ENCODE assay signal across 27 cellular contexts in genomic region chr15:65676123-65676522, GRCh38.
"Had no signal": no experiment of that assay in that cellular context is flagged by ENCODE, and none has a peak within 500 bp of the region (broad histone marks: within the 10 kb centered on the region; RNA-seq: fewer than 3 reads in every experiment).

No MANE protein-coding gene starts in this region.

- H3K9me3 ChIP-seq: body of pancreas, esophagus squamous epithelium had no signal

- H3K9me3 Mint-ChIP-seq: activated CD4-positive, alpha-beta memory T cell treated with anti-CD3 and anti-CD28 coated beads for 36 hours; activated CD4-positive, alpha-beta T cell treated with anti-CD3 and anti-CD28 coated beads, Interleukin-2, amount 10 ng/mL, durations not matched to agents 24 days and 14 days; activated naive CD4-positive, alpha-beta T cell treated with anti-CD3 and anti-CD28 coated beads, Interleukin-2, amount 10 ng/mL, durations not matched to agents 7 days and 5 days; activated naive CD4-positive, alpha-beta T cell treated with anti-CD3 and anti-CD28 coated beads, Interleukin-2, amount 50 U/mL, for 72 hours; activated naive CD8-positive, alpha-beta T cell treated with anti-CD3 and anti-CD28 coated beads, Interleukin-2, amount 10 ng/mL, durations not matched to agents 7 days and 5 days; T-helper 2 cell treated with Interferon-gamma antibody and Interleukin-4, amounts not matched to agents 5 μg/mL and 100 μg/mL, for 36 hours had no signal

- ATAC-seq: activated CD4-positive, alpha-beta T cell treated with anti-CD3 and anti-CD28 coated beads for 36 hours; activated CD8-positive, alpha-beta memory T cell treated with anti-CD3 and anti-CD28 coated beads, Interleukin-2, amount 10 ng/mL, durations not matched to agents 7 days and 5 days; activated CD8-positive, alpha-beta T cell treated with anti-CD3 and anti-CD28 coated beads, Interleukin-2, amount 10 ng/mL, durations not matched to agents 7 days and 5 days; activated naive CD4-positive, alpha-beta T cell treated with anti-CD3 and anti-CD28 coated beads, Interleukin-2, amount 50 U/mL, for 72 hours; body of pancreas; T-helper 17 cell had no signal

- H3K27ac Mint-ChIP-seq: activated CD4-positive, alpha-beta memory T cell treated with anti-CD3 and anti-CD28 coated beads for 36 hours; activated CD4-positive, alpha-beta T cell treated with anti-CD3 and anti-CD28 coated beads for 36 hours; activated CD4-positive, alpha-beta T cell treated with anti-CD3 and anti-CD28 coated beads, Interleukin-2, amount 10 ng/mL, durations not matched to agents 24 days and 14 days; activated CD8-positive, alpha-beta memory T cell treated with anti-CD3 and anti-CD28 coated beads, Interleukin-2, amount 10 ng/mL, durations not matched to agents 7 days and 5 days; activated CD8-positive, alpha-beta T cell treated with anti-CD3 and anti-CD28 coated beads, Interleukin-2, amount 10 ng/mL, durations not matched to agents 7 days and 5 days; activated naive CD4-positive, alpha-beta T cell treated with anti-CD3 and anti-CD28 coated beads, Interleukin-2, amount 10 ng/mL, durations not matched to agents 7 days and 5 days; activated naive CD8-positive, alpha-beta T cell treated with anti-CD3 and anti-CD28 coated beads, Interleukin-2, amount 10 ng/mL, durations not matched to agents 7 days and 5 days; T-helper 17 cell; T-helper 2 cell treated with Interferon-gamma antibody and Interleukin-4, amounts not matched to agents 5 μg/mL and 100 μg/mL, for 36 hours had no signal

- H3K4me3 ChIP-seq: body of pancreas, esophagus squamous epithelium had no signal

- H3K27ac ChIP-seq: body of pancreas, epithelial cell of prostate, esophagus squamous epithelium had no signal

- H3K27me3 Mint-ChIP-seq: activated CD4-positive, alpha-beta memory T cell treated with anti-CD3 and anti-CD28 coated beads for 36 hours; activated CD4-positive, alpha-beta T cell treated with anti-CD3 and anti-CD28 coated beads for 36 hours; activated CD4-positive, alpha-beta T cell treated with anti-CD3 and anti-CD28 coated beads, Interleukin-2, amount 10 ng/mL, durations not matched to agents 24 days and 14 days; activated CD8-positive, alpha-beta memory T cell treated with anti-CD3 and anti-CD28 coated beads, Interleukin-2, amount 10 ng/mL, durations not matched to agents 7 days and 5 days; activated naive CD4-positive, alpha-beta T cell treated with anti-CD3 and anti-CD28 coated beads, Interleukin-2, amount 10 ng/mL, durations not matched to agents 7 days and 5 days; activated naive CD8-positive, alpha-beta T cell treated with anti-CD3 and anti-CD28 coated beads, Interleukin-2, amount 10 ng/mL, durations not matched to agents 7 days and 5 days; T-helper 17 cell had no signal

- H3K27me3 ChIP-seq: body of pancreas, esophagus squamous epithelium had no signal

- H3K4me1 Mint-ChIP-seq: activated CD8-positive, alpha-beta memory T cell treated with anti-CD3 and anti-CD28 coated beads, Interleukin-2, amount 10 ng/mL, durations not matched to agents 7 days and 5 days; activated naive CD4-positive, alpha-beta T cell treated with anti-CD3 and anti-CD28 coated beads, Interleukin-2, amount 10 ng/mL, durations not matched to agents 7 days and 5 days; activated naive CD8-positive, alpha-beta T cell treated with anti-CD3 and anti-CD28 coated beads, Interleukin-2, amount 10 ng/mL, durations not matched to agents 7 days and 5 days had no signal

- DNase-seq: activated CD4-positive, alpha-beta memory T cell treated with anti-CD3 and anti-CD28 coated beads for 36 hours; activated CD4-positive, alpha-beta T cell treated with anti-CD3 and anti-CD28 coated beads for 36 hours; activated CD4-positive, alpha-beta T cell treated with anti-CD3 and anti-CD28 coated beads, Interleukin-2, amount 10 ng/mL, durations not matched to agents 24 days and 14 days; activated CD4-positive, CD25-positive, alpha-beta regulatory T cell; activated CD4-positive, CD25-positive, alpha-beta regulatory T cell treated with anti-CD3 and anti-CD28 coated beads, Interleukin-2, amount 50 U/mL, for 72 hours; activated CD8-positive, alpha-beta memory T cell treated with anti-CD3 and anti-CD28 coated beads, Interleukin-2, amount 10 ng/mL, durations not matched to agents 7 days and 5 days; activated CD8-positive, alpha-beta memory T cell treated with anti-CD3 and anti-CD28 coated beads, Interleukin-2, amount 50 U/mL, for 4 hours; activated CD8-positive, alpha-beta T cell treated with anti-CD3 and anti-CD28 coated beads, Interleukin-2, amount 10 ng/mL, durations not matched to agents 7 days and 5 days; activated gamma-delta T cell; activated naive CD4-positive, alpha-beta T cell; activated naive CD4-positive, alpha-beta T cell treated with anti-CD3 and anti-CD28 coated beads, Interleukin-2, amount 10 ng/mL, durations not matched to agents 7 days and 5 days; activated naive CD8-positive, alpha-beta T cell treated with anti-CD3 and anti-CD28 coated beads, Interleukin-2, amount 10 ng/mL, durations not matched to agents 7 days and 5 days; activated T-cell treated with anti-CD3 and anti-CD28 coated beads, Interleukin-2, amount 50 U/mL, for 48 hours; body of pancreas; caudate nucleus; cortex of kidney; dermis blood vessel endothelial cell; effector CD8-positive, alpha-beta T cell; esophagus squamous epithelium; foreskin melanocyte; head of caudate nucleus; T-helper 1 cell; T-helper 17 cell; T1000 had no signal

- H3K4me1 ChIP-seq: body of pancreas, esophagus squamous epithelium had no signal

- H3K4me3 Mint-ChIP-seq: activated CD4-positive, alpha-beta memory T cell treated with anti-CD3 and anti-CD28 coated beads for 36 hours; activated CD4-positive, alpha-beta T cell treated with anti-CD3 and anti-CD28 coated beads for 36 hours; activated CD4-positive, alpha-beta T cell treated with anti-CD3 and anti-CD28 coated beads, Interleukin-2, amount 10 ng/mL, durations not matched to agents 24 days and 14 days; activated CD8-positive, alpha-beta memory T cell treated with anti-CD3 and anti-CD28 coated beads, Interleukin-2, amount 10 ng/mL, durations not matched to agents 7 days and 5 days; activated CD8-positive, alpha-beta T cell treated with anti-CD3 and anti-CD28 coated beads, Interleukin-2, amount 10 ng/mL, durations not matched to agents 7 days and 5 days; activated naive CD4-positive, alpha-beta T cell treated with anti-CD3 and anti-CD28 coated beads, Interleukin-2, amount 10 ng/mL, durations not matched to agents 7 days and 5 days; activated naive CD8-positive, alpha-beta T cell treated with anti-CD3 and anti-CD28 coated beads, Interleukin-2, amount 10 ng/mL, durations not matched to agents 7 days and 5 days; T-helper 17 cell; T-helper 2 cell treated with Interferon-gamma antibody and Interleukin-4, amounts not matched to agents 5 μg/mL and 100 μg/mL, for 36 hours had no signal

- H3K36me3 Mint-ChIP-seq: activated naive CD4-positive, alpha-beta T cell treated with anti-CD3 and anti-CD28 coated beads, Interleukin-2, amount 50 U/mL, for 72 hours had no signal
